27 cellular contexts compared by ENCODE assay signal in the genomic region with DNA sequence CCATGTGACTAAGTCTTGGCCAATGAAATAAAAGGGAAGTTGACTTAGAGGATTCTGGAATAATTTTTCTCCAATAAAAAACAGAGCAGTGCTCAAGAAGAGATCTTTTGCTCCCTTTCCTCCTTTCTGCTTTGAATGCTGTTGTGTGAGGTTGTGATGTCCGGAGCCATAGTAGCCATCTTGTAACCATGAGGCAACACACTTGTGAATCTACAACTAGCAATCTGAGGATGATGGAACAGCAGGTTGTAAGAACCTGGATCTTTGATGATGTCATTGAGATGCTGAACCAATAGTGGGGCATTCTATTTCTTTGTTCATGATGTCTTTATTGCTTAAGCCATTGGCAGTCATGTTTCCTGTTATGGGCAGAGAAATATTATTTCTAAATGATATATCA.
"Had no signal": no experiment of that assay in that cellular context is flagged by ENCODE, and none has a peak within 500 bp of the region (broad histone marks: within the 10 kb centered on the region; RNA-seq: fewer than 3 reads in every experiment).

No MANE protein-coding gene starts in this region.

- H3K27ac ChIP-seq: colonic mucosa, coronary artery, dorsolateral prefrontal cortex, epithelial cell of prostate, esophagus muscularis mucosa, esophagus squamous epithelium, foreskin keratinocyte, gastrocnemius medialis, gastroesophageal sphincter, heart left ventricle, heart right ventricle had no signal

- H3K4me3 ChIP-seq: colonic mucosa, coronary artery, dorsolateral prefrontal cortex, esophagus muscularis mucosa, esophagus squamous epithelium, gastrocnemius medialis, gastroesophageal sphincter, heart left ventricle, heart right ventricle had no signal

- H3K4me1 ChIP-seq: colonic mucosa, esophagus muscularis mucosa, esophagus squamous epithelium, foreskin keratinocyte, gastrocnemius medialis, gastroesophageal sphincter, heart left ventricle, heart right ventricle had no signal

- H3K9me3 ChIP-seq: colonic mucosa, esophagus squamous epithelium, gastrocnemius medialis had no signal

- ATAC-seq: effector memory CD8-positive, alpha-beta T cell; esophagus mucosa; foreskin keratinocyte; gastrocnemius medialis; gastroesophageal sphincter; heart left ventricle; heart right ventricle had no signal

- FAIRE-seq: colon, endometrium, endothelial cell of umbilical vein, frontal cortex had no signal

- H3K36me3 ChIP-seq: colonic mucosa, esophagus muscularis mucosa, esophagus squamous epithelium, gastrocnemius medialis, gastroesophageal sphincter, heart left ventricle, heart right ventricle had no signal

- H3K27me3 ChIP-seq: colonic mucosa, esophagus squamous epithelium, foreskin keratinocyte had no signal

- DNase-seq: colonic mucosa; cortex of kidney; dermis blood vessel endothelial cell; dorsolateral prefrontal cortex; effector CD4-positive, alpha-beta T cell; effector CD8-positive, alpha-beta T cell; effector memory CD4-positive, alpha-beta T cell; effector memory CD8-positive, alpha-beta T cell; endodermal cell; erythroblast; esophagus squamous epithelium; foreskin fibroblast; foreskin keratinocyte; foreskin melanocyte; gastrocnemius medialis; glutamatergic neuron; heart left ventricle; heart right ventricle had no signal
